Comparison of ENCODE assay signal across 14 cellular contexts in genomic region chr9:131545786-131546335, GRCh38. TPM values are rescaled to one million over a fixed set of nuclear protein-coding genes. Genes with fewer than 3 reads are reported as not detected.
DNase-seq lines count a peak whose midpoint lies in the region; ATAC-seq and TF ChIP-seq lines count a peak whose summit lies in the region.
"Had no signal": no experiment of that assay in that cellular context is flagged by ENCODE, and none has a peak within 500 bp of the region (broad histone marks: within the 10 kb centered on the region; RNA-seq: fewer than 3 reads in every experiment).

No MANE protein-coding gene starts in this region.

- H3K9me3 ChIP-seq in A673 (ENCODE audit: low read depth, low read length, poor library complexity, severe bottlenecking): peaks cover 21% of the 10 kb centered on the region
- H3K9me3 ChIP-seq in naive thymus-derived CD4-positive, alpha-beta T cell (ENCODE audit: control insufficient read depth in 2 of 3, low read length in 3 of 3): peaks cover 0 to 24% (median 3%) of the 10 kb centered on the region in 3 experiments

- no peak for DNase-seq in A673 (ENCODE audit: low spot score)
- DNase-seq in H7: peak; percentile 81
- no peak for DNase-seq in coronary artery (ENCODE audit: low spot score)
- no peak for DNase-seq in naive thymus-derived CD4-positive, alpha-beta T cell
- DNase-seq in osteocyte (ENCODE audit: extremely low spot score, unreplicated experiment): no peak
- DNase-seq: activated CD8-positive, alpha-beta memory T cell treated with anti-CD3 and anti-CD28 coated beads, Interleukin-2, amount 50 U/mL, for 4 hours; hippocampal formation; SW 1271 had no signal

- H3K27me3 ChIP-seq in A673 (replicated peaks; ENCODE audit: insufficient read depth, low read depth, low read length, poor library complexity): peaks cover 41% of the 10 kb centered on the region
- peaks cover 10% of the 10 kb centered on the region for H3K27me3 ChIP-seq in H7 (ENCODE audit: control insufficient read depth, insufficient read depth, low read length)
- H3K27me3 ChIP-seq in naive thymus-derived CD4-positive, alpha-beta T cell (ENCODE audit: control insufficient read depth in 2 of 2, insufficient read depth in 2 of 2, low read length in 2 of 2): peaks cover 0 to 4% of the 10 kb centered on the region in 2 donors

- H3K36me3 Mint-ChIP-seq in naive thymus-derived CD4-positive, alpha-beta T cell: peaks cover 4 to 22% (median 10%) of the 10 kb centered on the region in 5 donors
- peaks cover 6% of the 10 kb centered on the region for H3K36me3 Mint-ChIP-seq in osteocyte (ENCODE audit: unreplicated experiment)

- H3K4me1 ChIP-seq in A673 (ENCODE audit: insufficient read depth, low read length, poor library complexity, severe bottlenecking): peaks cover 11% of the 10 kb centered on the region
- peaks cover 0 to 16% of the 10 kb centered on the region in 2 donors for H3K4me1 ChIP-seq in naive thymus-derived CD4-positive, alpha-beta T cell (ENCODE audit: control insufficient read depth in 2 of 2, insufficient read depth in 2 of 2, low read length in 2 of 2)
- H3K4me1 ChIP-seq: parathyroid adenoma had no signal

- H3K27ac ChIP-seq in A673 (ENCODE audit: low read depth, low read length, poor library complexity, severe bottlenecking): no peak overlapping the region
- H3K27ac ChIP-seq in coronary artery: no peak overlapping the region
- no peak overlapping the region for H3K27ac ChIP-seq in naive thymus-derived CD4-positive, alpha-beta T cell (ENCODE audit: low read depth, low read length)
- H3K27ac ChIP-seq: HL-60, parathyroid adenoma had no signal

- POLR2A ChIA-PET in A673 (lab: Charles Lee; ENCODE audit: low non-redundant PET): no interaction called here
- POLR2A ChIA-PET in naive thymus-derived CD4-positive, alpha-beta T cell (lab: Charles Lee): no interaction called here

- CTCF ChIA-PET in A673 (lab: Charles Lee): no interaction called here
- CTCF ChIA-PET in naive thymus-derived CD4-positive, alpha-beta T cell (lab: Charles Lee): interaction anchor here (0.7 kb wide), 1 partner anchor 13 kb away, joined by 4 read pairs; no protein-coding TSS in a partner anchor

- peak overlapping the region in 9 of 10 donors; percentile 12 to 86 (median 72) for H3K4me3 Mint-ChIP-seq in naive thymus-derived CD4-positive, alpha-beta T cell
- no peak overlapping the region for H3K4me3 Mint-ChIP-seq in osteocyte (ENCODE audit: unreplicated experiment)

- peaks cover 36 to 72% (median 42%) of the 10 kb centered on the region in 5 donors for H3K27me3 Mint-ChIP-seq in naive thymus-derived CD4-positive, alpha-beta T cell
- H3K27me3 Mint-ChIP-seq in osteocyte (ENCODE audit: unreplicated experiment): peaks cover 33% of the 10 kb centered on the region

- H3K27ac Mint-ChIP-seq in naive thymus-derived CD4-positive, alpha-beta T cell: peak overlapping the region in 1 of 9 donors; percentile 77
- H3K27ac Mint-ChIP-seq in osteocyte (ENCODE audit: unreplicated experiment): no peak overlapping the region

- no peak for ATAC-seq in naive thymus-derived CD4-positive, alpha-beta T cell
- no peak for ATAC-seq in HG02571 (IDR thresholded peaks at IDR 0.05; ENCODE audit: unreplicated experiment)
- ATAC-seq in HG03432 (IDR thresholded peaks at IDR 0.05; ENCODE audit: unreplicated experiment): no peak
- ATAC-seq in GM21786 (IDR thresholded peaks at IDR 0.05; ENCODE audit: unreplicated experiment): no peak

- H3K4me3 ChIP-seq in A673 (ENCODE audit: low read depth, low read length, poor library complexity, severe bottlenecking) (peak overlapping the region; percentile 33), H7 (ENCODE audit: insufficient read depth, low read depth, low read length) (peak overlapping the region; percentile 33; the same call in 1 of the 2 replicates), coronary artery (peak overlapping the region; percentile 62)
- no peak overlapping the region for H3K4me3 ChIP-seq in naive thymus-derived CD4-positive, alpha-beta T cell (ENCODE audit: low read length)

- peaks cover 5 to 26% (median 17%) of the 10 kb centered on the region in 7 donors for H3K4me1 Mint-ChIP-seq in naive thymus-derived CD4-positive, alpha-beta T cell
- H3K4me1 Mint-ChIP-seq in osteocyte (ENCODE audit: unreplicated experiment): no peaks in the 10 kb centered on the region

- H3K9me3 Mint-ChIP-seq in naive thymus-derived CD4-positive, alpha-beta T cell: peaks cover 0 to 52% (median 23%) of the 10 kb centered on the region in 11 donors
- peaks cover 13% of the 10 kb centered on the region for H3K9me3 Mint-ChIP-seq in osteocyte (ENCODE audit: unreplicated experiment)

- intact Hi-C loops in A673 (cut with micrococcal nuclease; ENCODE audit: unreplicated experiment): no loop called here
- intact Hi-C loops in naive thymus-derived CD4-positive, alpha-beta T cell (cut with micrococcal nuclease): loop anchor here in 1 of 2 donors (2.0 kb wide), 1 partner anchor 33 kb away; no protein-coding TSS in a partner anchor

- no TSS peak for BruUV-seq in A673 (replicated peaks; lab: Mats Ljungman, UMichigan)

- TF ChIP-seq CTCF in A673 (conservative IDR thresholded peaks at IDR 0.05; ENCODE audit: low read depth, low read length) (no peak), coronary artery (IDR thresholded peaks at IDR 0.05) (no peak), osteocyte (IDR thresholded peaks at IDR 0.05) (no peak)

- no peaks in the 10 kb centered on the region for H3K36me3 ChIP-seq in A673 (ENCODE audit: insufficient read depth, low read length, poor library complexity, severe bottlenecking)
- H3K36me3 ChIP-seq in H7 (replicated peaks; ENCODE audit: control insufficient read depth, insufficient read depth, low read length): no peaks in the 10 kb centered on the region
- H3K36me3 ChIP-seq in naive thymus-derived CD4-positive, alpha-beta T cell (ENCODE audit: control insufficient read depth in 2 of 3, insufficient read depth in 3 of 3, low read length in 3 of 3): no peaks in the 10 kb centered on the region

RNA-seq across cellular contexts. Expression of gene PRRT1B, which starts 0.5 kb away (rescaled TPM):
- not detected in 2 replicates for total RNA-seq in A673 (2021)
- total RNA-seq in H7 (2014; rRNA removed; shearing (Covaris generic)): 0.22 and 1.5 TPM in 2 replicates
- total RNA-seq in naive thymus-derived CD4-positive, alpha-beta T cell: not detected
- not detected for polyA plus RNA-seq in naive thymus-derived CD4-positive, alpha-beta T cell
- total RNA-seq in osteocyte: not detected in 2 replicates
- total RNA-seq: H4 had no signal

RNA-seq across cellular contexts. Expression of gene UCK1, which starts 14.8 kb away (rescaled TPM):
- total RNA-seq in A673 (2021) (48.0 and 51.6 TPM in 2 replicates), osteocyte (30.7 and 32.2 TPM in 2 replicates)
- total RNA-seq in H7 (2014; rRNA removed; shearing (Covaris generic)): 31.2 and 33.2 TPM in 2 replicates
- 10 to 100 TPM; 21.8 to 40.1 (median 29.3) TPM for total RNA-seq in naive thymus-derived CD4-positive, alpha-beta T cell
- polyA plus RNA-seq in naive thymus-derived CD4-positive, alpha-beta T cell: 10 to 100 TPM; 21.2 to 32.8 TPM

RNA-seq across cellular contexts. Expression of gene POMT1, which starts 43.1 kb away (rescaled TPM):
- 39.6 and 41.7 TPM in 2 replicates for total RNA-seq in A673 (2021)
- 21.1 and 24.0 TPM in 2 replicates for total RNA-seq in H7 (2014; rRNA removed; shearing (Covaris generic))
- 10 to 100 TPM; 40.0 to 55.8 (median 47.7) TPM for total RNA-seq in naive thymus-derived CD4-positive, alpha-beta T cell
- 10 to 100 TPM; 13.3 to 15.1 TPM for polyA plus RNA-seq in naive thymus-derived CD4-positive, alpha-beta T cell
- total RNA-seq in osteocyte: 53.3 and 54.8 TPM in 2 replicates
